ENCODE assay signal across 8 cellular contexts in genomic region chr12:110431957-110432587, GRCh38. TPM values are rescaled to one million over a fixed set of nuclear protein-coding genes. Genes with fewer than 3 reads are reported as not detected.
DNase-seq lines count a peak whose midpoint lies in the region; ATAC-seq and TF ChIP-seq lines count a peak whose summit lies in the region.

No MANE protein-coding gene starts in this region.

- intact Hi-C loops in left lung (cut with DNase I), result loop anchor here in 1 of 2 donors (10.0 kb wide), 1 partner anchor 327 kb away; no protein-coding TSS in a partner anchor

- ATAC-seq in left lung, result no peak

- H3K27me3 ChIP-seq in left lung, result no peaks in the 10 kb centered on the region

- no peaks in the 10 kb centered on the region for H3K9me3 Mint-ChIP-seq in activated T-cell treated with anti-CD3 and anti-CD28 coated beads, Interleukin-2, amount 50 U/mL, for 24 hours
- no peaks in the 10 kb centered on the region for H3K9me3 Mint-ChIP-seq in immature natural killer cell

- H3K4me3 Mint-ChIP-seq in activated T-cell treated with anti-CD3 and anti-CD28 coated beads, Interleukin-2, amount 50 U/mL, for 24 hours, result no peak overlapping the region
- H3K4me3 Mint-ChIP-seq in immature natural killer cell, result no peak overlapping the region

- H3K4me1 ChIP-seq in left lung, result peaks cover 0 to 8% of the 10 kb centered on the region in 2 donors

- peaks cover 9% of the 10 kb centered on the region for H3K4me1 Mint-ChIP-seq in activated T-cell treated with anti-CD3 and anti-CD28 coated beads, Interleukin-2, amount 50 U/mL, for 24 hours (ENCODE audit: low read depth)
- H3K4me1 Mint-ChIP-seq in immature natural killer cell, result peaks cover 0 to 6% of the 10 kb centered on the region in 2 donors

- H3K4me3 ChIP-seq in left lung, result peak overlapping the region; percentile 50

- no peak for TF ChIP-seq CTCF in left lung (IDR thresholded peaks at IDR 0.05)

- H3K9me3 ChIP-seq in left lung, result no peaks in the 10 kb centered on the region

- H3K27me3 Mint-ChIP-seq in activated T-cell treated with anti-CD3 and anti-CD28 coated beads, Interleukin-2, amount 50 U/mL, for 24 hours, result no peaks in the 10 kb centered on the region
- peaks cover 2 to 11% (median 5%) of the 10 kb centered on the region in 3 donors for H3K27me3 Mint-ChIP-seq in immature natural killer cell (ENCODE audit: low read depth in 3 of 3)

- DNase-seq in stimulated activated CD4-positive, alpha-beta T cell treated with anti-CD3 and anti-CD28 coated beads, Interleukin-15, amount 100 ng/mL, for 24 hours, result peak; percentile 21
- no peak for DNase-seq in stimulated activated CD4-positive, alpha-beta T cell treated with anti-CD3 and anti-CD28 coated beads, Interleukin-12 subunit alpha, Interleukin-12 subunit beta, amount 100 ng/mL, for 4 hours
- DNase-seq in activated T-cell treated with anti-CD3 and anti-CD28 coated beads, Interleukin-2, amount 50 U/mL, for 24 hours, result no peak
- DNase-seq in left lung, result no peak
- no peak for DNase-seq in dedifferentiated amniotic fluid mesenchymal stem cell (ENCODE audit: extremely low spot score)
- no peak for DNase-seq in immature natural killer cell
- no peak for DNase-seq in HCEC 1CT
- DNase-seq in GM19238 (ENCODE audit: insufficient read length, low spot score), result no peak

- H3K36me3 Mint-ChIP-seq in activated T-cell treated with anti-CD3 and anti-CD28 coated beads, Interleukin-2, amount 50 U/mL, for 24 hours (ENCODE audit: low read depth), result peaks cover 30% of the 10 kb centered on the region
- H3K36me3 Mint-ChIP-seq in immature natural killer cell, result peaks cover 5 to 24% (median 13%) of the 10 kb centered on the region in 3 donors

- H3K36me3 ChIP-seq in left lung, result peaks cover 5 to 35% of the 10 kb centered on the region in 2 donors

- peak overlapping the region in 1 of 2 donors; percentile 48 for H3K27ac ChIP-seq in left lung

- peak overlapping the region; percentile 64 for H3K27ac Mint-ChIP-seq in activated T-cell treated with anti-CD3 and anti-CD28 coated beads, Interleukin-2, amount 50 U/mL, for 24 hours
- peak overlapping the region in 1 of 6 donors; percentile 81 for H3K27ac Mint-ChIP-seq in immature natural killer cell

RNA-seq across cellular contexts. Expression of gene ARPC3, which starts 18.1 kb away (rescaled TPM):
- 100 to 1,000 TPM; 239 to 273 TPM for total RNA-seq in left lung
- 1,000 to 10,000 TPM in 2 of 3 donors, 100 to 1,000 TPM in 1; 882 to 1,121 (median 1,023) TPM for polyA plus RNA-seq in immature natural killer cell

RNA-seq across cellular contexts. Expression of gene ANAPC7, which starts 28.6 kb away (rescaled TPM):
- total RNA-seq in left lung, result 10 to 100 TPM; 48.6 to 49.8 TPM
- 10 to 100 TPM; 11.0 to 26.4 (median 24.8) TPM for polyA plus RNA-seq in immature natural killer cell

RNA-seq across cellular contexts. Expression of gene GPN3, which starts 36.0 kb away (rescaled TPM):
- total RNA-seq in left lung, result 10 to 100 TPM; 29.5 to 32.2 TPM
- polyA plus RNA-seq in immature natural killer cell, result 10 to 100 TPM; 23.6 to 43.5 (median 29.9) TPM

RNA-seq across cellular contexts. Expression of gene FAM216A, which starts 36.6 kb away (rescaled TPM):
- 1 to 10 TPM; 3.9 to 5.6 TPM for total RNA-seq in left lung
- 1 to 10 TPM; 4.2 to 5.6 (median 4.4) TPM for polyA plus RNA-seq in immature natural killer cell
